8 cellular contexts compared by ENCODE assay signal in genomic region chr1:235866207-235866912, GRCh38. TPM values are rescaled to one million over a fixed set of nuclear protein-coding genes. Genes with fewer than 3 reads are reported as not detected.
DNase-seq lines count a peak whose midpoint lies in the region; ATAC-seq and TF ChIP-seq lines count a peak whose summit lies in the region.

TSS of gene LYST (minus strand) at chr1:235866906. CDS start at chr1:235830417, 36,489 bp downstream.

- in situ Hi-C loops in Caki2 (cut with HindIII; ENCODE audit: low pct_unique_long_range_greater_than_20kb, low sequenced_read_pairs): no loop called here

- CTCF ChIA-PET in activated naive CD4-positive, alpha-beta T cell treated with anti-CD3 and anti-CD28 coated beads, Interleukin-2, amount 10 ng/mL, durations not matched to agents 7 days and 5 days (lab: Charles Lee): interaction anchor here (0.8 to 4.9 kb wide), 22 partner anchors 9 to 108 kb away, joined by 3 to 65 read pairs (median 4); no protein-coding TSS in a partner anchor

- H3K27me3 ChIP-seq in RWPE2 (ENCODE audit: insufficient read depth, poor library complexity, severe bottlenecking) (no peaks in the 10 kb centered on the region), osteoblast (ENCODE audit: insufficient read depth, low read length) (no peaks in the 10 kb centered on the region), aorta (ENCODE audit: control insufficient read depth in 1 of 2, insufficient read depth in 2 of 2, low read length in 1 of 2) (no peaks in the 10 kb centered on the region)

- TF ChIP-seq CTCF in RWPE2 (IDR thresholded peaks at IDR 0.05; ENCODE audit: poor library complexity, severe bottlenecking) (peak; percentile 30), osteoblast (IDR thresholded peaks at IDR 0.05; ENCODE audit: extremely low read depth, low read depth, low read length) (no peak)

- peak within 1 kb of the TSS; percentile 100 for H2AFZ ChIP-seq in osteoblast (ENCODE audit: low read length)

- H4K20me1 ChIP-seq in osteoblast (ENCODE audit: insufficient read depth, low read length): no peaks in the 10 kb centered on the region

- H3K4me2 ChIP-seq in osteoblast (ENCODE audit: insufficient read depth, low read length): peak within 1 kb of the TSS; percentile 100

- peaks cover 51% of the 10 kb centered on the region for H3K79me2 ChIP-seq in osteoblast (ENCODE audit: insufficient read depth, low read length)

- H3K9me3 Mint-ChIP-seq in activated naive CD4-positive, alpha-beta T cell treated with anti-CD3 and anti-CD28 coated beads, Interleukin-2, amount 10 ng/mL, durations not matched to agents 7 days and 5 days: no peaks in the 10 kb centered on the region

- H3K4me3 ChIP-seq in RWPE2 (ENCODE audit: severe bottlenecking) (peak within 1 kb of the TSS; percentile 74), osteoblast (ENCODE audit: insufficient read depth, low read length) (peak within 1 kb of the TSS; percentile 98), aorta (ENCODE audit: low read length in 2 of 2) (peak within 1 kb of the TSS; percentile 80 to 87)

- 0% methylated on average over 64 to 71 of the region's 71 CpGs for WGBS in aorta, 2 donors

- peaks cover 47% of the 10 kb centered on the region for H3K4me1 Mint-ChIP-seq in activated naive CD4-positive, alpha-beta T cell treated with anti-CD3 and anti-CD28 coated beads, Interleukin-2, amount 10 ng/mL, durations not matched to agents 7 days and 5 days

- peaks cover 4% of the 10 kb centered on the region for H3K36me3 Mint-ChIP-seq in activated naive CD4-positive, alpha-beta T cell treated with anti-CD3 and anti-CD28 coated beads, Interleukin-2, amount 10 ng/mL, durations not matched to agents 7 days and 5 days

- H3K36me3 ChIP-seq in RWPE2 (ENCODE audit: low read depth) (no peaks in the 10 kb centered on the region), osteoblast (ENCODE audit: insufficient read depth, low read length) (no peaks in the 10 kb centered on the region), aorta (ENCODE audit: control insufficient read depth in 1 of 2, insufficient read depth in 2 of 2, low read length in 1 of 2) (no peaks in the 10 kb centered on the region)

- H3K9me3 ChIP-seq in RWPE2 (ENCODE audit: severe bottlenecking) (no peaks in the 10 kb centered on the region), osteoblast (ENCODE audit: low read depth, low read length) (no peaks in the 10 kb centered on the region), aorta (ENCODE audit: control insufficient read depth, low read length) (no peaks in the 10 kb centered on the region)

- ATAC-seq in GM19463 (IDR thresholded peaks at IDR 0.05; ENCODE audit: unreplicated experiment): peak; percentile 48
- ATAC-seq in HG03521 (IDR thresholded peaks at IDR 0.05; ENCODE audit: unreplicated experiment): peak; percentile 42
- ATAC-seq in RWPE2 (ENCODE audit: low read depth): peak; percentile 65
- ATAC-seq in aorta (ENCODE audit: low FRiP score): peak; percentile 76

- H3K27ac ChIP-seq in RWPE2 (ENCODE audit: poor library complexity, severe bottlenecking) (peak within 1 kb of the TSS; percentile 39), osteoblast (ENCODE audit: low read depth, low read length) (peak within 1 kb of the TSS; percentile 91), aorta (ENCODE audit: low read depth in 1 of 2, low read length in 2 of 2) (peak within 1 kb of the TSS; percentile 59 to 95)

- H3K27me3 Mint-ChIP-seq in activated naive CD4-positive, alpha-beta T cell treated with anti-CD3 and anti-CD28 coated beads, Interleukin-2, amount 10 ng/mL, durations not matched to agents 7 days and 5 days: no peaks in the 10 kb centered on the region

- no peaks in the 10 kb centered on the region for H3K4me1 ChIP-seq in RWPE2 (ENCODE audit: insufficient read depth, poor library complexity, severe bottlenecking)
- peaks cover 23% of the 10 kb centered on the region for H3K4me1 ChIP-seq in osteoblast (ENCODE audit: insufficient read depth, low read length)
- H3K4me1 ChIP-seq in aorta (ENCODE audit: control insufficient read depth in 1 of 2, insufficient read depth in 2 of 2, low read length in 2 of 2): peaks cover 0 to 3% of the 10 kb centered on the region in 2 donors

- intact Hi-C loops in aorta (cut with DNase I): loop anchor here (5.0 kb wide), 1 partner anchor 41 kb away; no protein-coding TSS in a partner anchor

- peak within 1 kb of the TSS; percentile 98 for H3K27ac Mint-ChIP-seq in activated naive CD4-positive, alpha-beta T cell treated with anti-CD3 and anti-CD28 coated beads, Interleukin-2, amount 10 ng/mL, durations not matched to agents 7 days and 5 days

- DNase-seq in Caki2 (ENCODE audit: low read depth) (peak; percentile 75), RWPE2 (ENCODE audit: low spot score) (peak; percentile 47), glomerular visceral epithelial cell (ENCODE audit: extremely low spot score) (peak; percentile 65), osteoblast (ENCODE audit: insufficient read length, low spot score, missing footprints) (peak; percentile 85), aorta (peak; percentile 62 to 80)
- DNase-seq in activated naive CD4-positive, alpha-beta T cell treated with anti-CD3 and anti-CD28 coated beads, Interleukin-2, amount 10 ng/mL, durations not matched to agents 7 days and 5 days: peak; percentile 74

- peak within 1 kb of the TSS; percentile 100 for H3K4me3 Mint-ChIP-seq in activated naive CD4-positive, alpha-beta T cell treated with anti-CD3 and anti-CD28 coated beads, Interleukin-2, amount 10 ng/mL, durations not matched to agents 7 days and 5 days

RNA-seq across cellular contexts. Expression of gene LYST, which starts in this region (rescaled TPM):
- 9.8 and 11.7 TPM in 2 replicates for total RNA-seq in Caki2 (2014; rRNA removed; shearing (Covaris generic); ENCODE audit: low replicate concordance)
- 63.0 and 86.0 TPM in 2 replicates for total RNA-seq in osteoblast
- total RNA-seq in aorta: 10 to 100 TPM; 40.0 to 63.3 TPM
- polyA plus RNA-seq in aorta: 10 to 100 TPM in 1 of 2 donors, 1 to 10 TPM in 1; 4.1 to 13.6 TPM

Comparison
In these comparisons a context has a peak if more than half of its experiments do, and no peak if none do; other contexts are left out.
1. Peak in every context shown above with its lines: DNase-seq, ATAC-seq, H3K4me3 ChIP-seq and H3K27ac ChIP-seq.
2. H3K27ac ChIP-seq: peak in every context shown above with its lines; median percentile 91 in osteoblast; 77 in aorta; 39 in RWPE2.